22 cellular contexts compared by ENCODE assay signal in the genomic region with DNA sequence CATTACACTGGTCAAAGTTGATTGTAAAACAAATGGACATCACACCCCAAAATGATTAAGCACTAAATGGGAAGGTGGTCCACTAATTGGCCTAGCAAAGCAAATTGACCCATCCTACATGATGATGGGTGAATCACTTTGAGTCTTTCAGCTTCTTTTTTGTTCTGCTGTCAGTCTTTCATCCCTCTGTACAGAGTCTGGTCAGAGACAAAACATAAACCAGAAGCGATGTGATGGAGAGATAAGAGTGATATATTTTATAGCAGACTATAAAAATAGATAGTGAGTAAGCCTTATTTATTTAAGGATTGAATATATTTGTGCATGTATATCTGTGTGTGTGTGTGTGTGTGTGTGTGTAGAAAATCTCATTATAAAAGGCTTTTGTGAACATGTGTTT.
"Had no signal": no experiment of that assay in that cellular context is flagged by ENCODE, and none has a peak within 500 bp of the region (broad histone marks: within the 10 kb centered on the region; RNA-seq: fewer than 3 reads in every experiment).

No MANE protein-coding gene starts in this region.

- H3K27ac ChIP-seq: body of pancreas, parathyroid adenoma, testis had no signal

- H3K4me1 ChIP-seq: body of pancreas, parathyroid adenoma, testis had no signal

- H3K27me3 Mint-ChIP-seq: activated B cell treated with CpG ODN at 0.5 μM for 24 hours; activated CD4-positive, alpha-beta memory T cell treated with anti-CD3 and anti-CD28 coated beads for 36 hours; activated naive CD8-positive, alpha-beta T cell; effector memory CD8-positive, alpha-beta T cell had no signal

- H2AFZ ChIP-seq: parathyroid adenoma had no signal

- ATAC-seq: body of pancreas; effector memory CD8-positive, alpha-beta T cell; left cardiac atrium; sciatic nerve; stimulated activated effector memory CD8-positive, alpha-beta T cell treated with anti-CD3 and anti-CD28 coated beads, Interleukin-12 subunit alpha, Interleukin-12 subunit beta, amount 100 ng/mL, for 72 hours had no signal

- H3K9me3 Mint-ChIP-seq: activated B cell treated with CpG ODN at 0.5 μM for 24 hours, mesothelial cell of epicardium, nephron, type B pancreatic cell had no signal

- H3K4me3 Mint-ChIP-seq: activated B cell treated with CpG ODN at 0.5 μM for 24 hours; activated CD4-positive, alpha-beta memory T cell treated with anti-CD3 and anti-CD28 coated beads for 36 hours; activated naive CD8-positive, alpha-beta T cell; activated T-helper 1 cell treated with anti-CD3 and anti-CD28 coated beads, Interleukin-12 subunit alpha, Interleukin-12 subunit beta, Interleukin-2, Interleukin-4 antibody, amounts not matched to agents 30 ng/mL and 10 ng/mL and 1 ng/mL, durations not matched to agents 14 hours and 24 hours and 36 hours; effector memory CD8-positive, alpha-beta T cell; mesothelial cell of epicardium; nephron; stimulated activated effector memory CD8-positive, alpha-beta T cell treated with anti-CD3 and anti-CD28 coated beads, Interleukin-12 subunit alpha, Interleukin-12 subunit beta, amount 100 ng/mL, for 72 hours; type B pancreatic cell had no signal

- DNase-seq: activated B cell treated with CpG ODN at 0.5 μM for 24 hours; activated CD4-positive, alpha-beta memory T cell treated with anti-CD3 and anti-CD28 coated beads for 36 hours; activated CD4-positive, alpha-beta T cell treated with anti-CD3 and anti-CD28 coated beads for 4 hours; activated gamma-delta T cell treated with Interleukin-2 at 50 U/mL for 16 hours; activated T-cell treated with anti-CD3 and anti-CD28 coated beads for 4 hours; amygdala; body of pancreas; caudate nucleus; effector memory CD8-positive, alpha-beta T cell; foreskin fibroblast; left cardiac atrium; stimulated activated CD4-positive, alpha-beta T cell treated with anti-CD3 and anti-CD28 coated beads, Interleukin-4, amount 100 ng/mL, for 24 hours; testis had no signal

- H3K79me2 ChIP-seq: parathyroid adenoma had no signal

- H3K4me1 Mint-ChIP-seq: activated B cell treated with CpG ODN at 0.5 μM for 24 hours; nephron; stimulated activated effector memory CD8-positive, alpha-beta T cell treated with anti-CD3 and anti-CD28 coated beads, Interleukin-12 subunit alpha, Interleukin-12 subunit beta, amount 100 ng/mL, for 72 hours had no signal

- H3K27me3 ChIP-seq: body of pancreas, testis had no signal

- H3K36me3 Mint-ChIP-seq: activated CD4-positive, alpha-beta memory T cell treated with anti-CD3 and anti-CD28 coated beads for 36 hours; activated naive CD8-positive, alpha-beta T cell; mesothelial cell of epicardium; stimulated activated effector memory CD8-positive, alpha-beta T cell treated with anti-CD3 and anti-CD28 coated beads, Interleukin-12 subunit alpha, Interleukin-12 subunit beta, amount 100 ng/mL, for 72 hours; type B pancreatic cell had no signal

- H3K9ac ChIP-seq: parathyroid adenoma had no signal

- H3K27ac Mint-ChIP-seq: activated B cell treated with CpG ODN at 0.5 μM for 24 hours; activated CD4-positive, alpha-beta memory T cell treated with anti-CD3 and anti-CD28 coated beads for 36 hours; activated naive CD8-positive, alpha-beta T cell; activated T-helper 1 cell treated with anti-CD3 and anti-CD28 coated beads, Interleukin-12 subunit alpha, Interleukin-12 subunit beta, Interleukin-2, Interleukin-4 antibody, amounts not matched to agents 30 ng/mL and 10 ng/mL and 1 ng/mL, durations not matched to agents 14 hours and 24 hours and 36 hours; effector memory CD8-positive, alpha-beta T cell; mesothelial cell of epicardium; nephron; stimulated activated effector memory CD8-positive, alpha-beta T cell treated with anti-CD3 and anti-CD28 coated beads, Interleukin-12 subunit alpha, Interleukin-12 subunit beta, amount 100 ng/mL, for 72 hours; type B pancreatic cell had no signal

- H3K9me3 ChIP-seq: body of pancreas, testis had no signal

- H3K4me3 ChIP-seq: body of pancreas, lung, testis had no signal
